Comparison of ENCODE assay signal across 1 cellular context in genomic region chr16:9859706-9860105, GRCh38.
TF ChIP-seq lines count a peak whose summit lies in the region.

No MANE protein-coding gene starts in this region.

TF ChIP-seq in H1, 55 proteins besides CTCF, POLR2A, EP300 and RAD21:
- TF ChIP-seq TBP (IDR thresholded peaks at IDR 0.05; ENCODE audit: low read depth, low read length), result no peak
- TF ChIP-seq BRCA1 (IDR thresholded peaks at IDR 0.05; ENCODE audit: low read depth, low read length), result no peak
- TF ChIP-seq SUZ12 (IDR thresholded peaks at IDR 0.05; ENCODE audit: low read length), result no peak
- no peak for TF ChIP-seq SP4 (IDR thresholded peaks at IDR 0.05; ENCODE audit: low read length)
- TF ChIP-seq EGR1 (IDR thresholded peaks at IDR 0.05; ENCODE audit: borderline replicate concordance, low read depth, low read length), result no peak
- TF ChIP-seq KDM5A (IDR thresholded peaks at IDR 0.05; ENCODE audit: low read length), result no peak
- no peak for TF ChIP-seq MAFK (IDR thresholded peaks at IDR 0.05; ENCODE audit: low read depth, low read length)
- TF ChIP-seq POU5F1 (IDR thresholded peaks at IDR 0.05; ENCODE audit: low read depth, low read length), result no peak
- TF ChIP-seq E2F6 (IDR thresholded peaks at IDR 0.05), result no peak
- no peak for TF ChIP-seq GABPA (IDR thresholded peaks at IDR 0.05; ENCODE audit: borderline replicate concordance, insufficient read depth, low read length)
